ENCODE assay signal across 8 cellular contexts in the genomic region with DNA sequence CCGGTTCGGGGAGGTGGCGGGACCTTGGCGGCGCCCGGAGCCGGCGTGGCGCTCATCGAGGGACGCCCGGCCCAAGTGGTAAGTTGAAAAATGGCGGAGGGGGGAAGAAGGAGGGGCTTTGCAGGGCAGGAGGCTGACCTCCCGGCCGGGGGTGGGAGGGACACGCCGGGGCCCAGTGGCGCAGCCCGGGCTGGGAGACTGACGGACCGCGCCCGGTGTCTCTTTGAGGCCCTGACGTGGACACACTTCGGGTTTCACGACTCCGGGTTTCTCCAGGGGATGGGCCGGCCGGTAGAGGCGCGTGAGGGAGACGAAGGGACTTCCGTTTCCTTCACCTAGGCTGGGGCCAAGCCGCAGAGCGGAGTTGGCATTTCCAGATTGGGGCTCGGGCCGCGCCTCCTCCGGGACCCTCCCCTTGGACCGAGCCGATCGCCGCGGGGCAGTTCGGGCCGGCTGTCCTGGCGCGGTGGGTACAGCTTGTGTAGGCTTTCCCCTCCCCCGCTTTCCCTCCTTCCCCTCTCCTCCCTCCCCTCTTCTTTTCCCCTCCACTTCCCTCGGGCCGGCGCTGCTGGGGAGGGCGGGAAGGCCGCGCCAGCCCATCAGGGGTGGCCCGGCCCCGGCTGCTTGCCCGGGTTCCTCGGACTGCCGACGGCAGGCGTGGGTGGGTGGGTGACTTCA. TPM values are rescaled to one million over a fixed set of nuclear protein-coding genes. Genes with fewer than 3 reads are reported as not detected.
DNase-seq lines count a peak whose midpoint lies in the region; ATAC-seq, FAIRE-seq and TF ChIP-seq lines count a peak whose summit lies in the region.

Gene XIAP, plus strand, starts transcription at position 226 of the 678 bp plus-strand sequence. CDS start 25,610 bp downstream, outside the sequence.

- peak within 1 kb of the TSS; percentile 78 to 87 for H3K9ac ChIP-seq in kidney (ENCODE audit: low read length in 2 of 2)

- H3K27ac ChIP-seq in kidney (ENCODE audit: low read depth in 2 of 2, low read length in 2 of 2), result peak within 1 kb of the TSS; percentile 94

- no peaks in the 10 kb centered on the region for H3K36me3 ChIP-seq in kidney (ENCODE audit: control insufficient read depth in 1 of 2, insufficient read depth in 2 of 2, low read length in 2 of 2)

- H3K4me3 ChIP-seq in kidney (ENCODE audit: low read length in 2 of 2), result peak within 1 kb of the TSS; percentile 79 to 85

- no peak for TF ChIP-seq CTCF in kidney (IDR thresholded peaks at IDR 0.05; ENCODE audit: borderline replicate concordance, extremely low read depth, insufficient read depth)

- DNase-seq in ACHN (peak; percentile 77), NCI-H2227 (lab: John Stamatoyannopoulos, UW; ENCODE audit: unreplicated experiment) (peak; percentile 92), cerebellum (ENCODE audit: low spot score) (peak; percentile 71), kidney (peak; percentile 94)
- peak; percentile 72 for DNase-seq in activated CD4-positive, CD25-positive, alpha-beta regulatory T cell treated with anti-CD3 and anti-CD28 coated beads, Interleukin-2, amount 50 U/mL, for 72 hours
- peak; percentile 55 for DNase-seq in stimulated activated CD4-positive, alpha-beta T cell treated with anti-CD3 and anti-CD28 coated beads, Interleukin-15, amount 100 ng/mL, for 48 hours (ENCODE audit: low read depth in 2 of 2)

- no peaks in the 10 kb centered on the region for H3K9me3 ChIP-seq in kidney (ENCODE audit: control insufficient read depth in 1 of 2, low read length in 2 of 2)

- intact Hi-C loops in kidney (cut with DNase I), result no loop called here

- H3K4me1 ChIP-seq in kidney (ENCODE audit: control insufficient read depth in 1 of 2, insufficient read depth in 1 of 2, low read depth in 1 of 2, low read length in 2 of 2), result no peaks in the 10 kb centered on the region

- ATAC-seq in GM18520 (IDR thresholded peaks at IDR 0.05; ENCODE audit: unreplicated experiment) (peak; percentile 60), HG03060 (IDR thresholded peaks at IDR 0.05; ENCODE audit: low read depth, unreplicated experiment) (peak; percentile 34)

- in situ Hi-C loops in ACHN (cut with HindIII; ENCODE audit: low pct_ligation_motif_present, low pct_unique_long_range_greater_than_20kb, low sequenced_read_pairs), result no loop called here

- no peak for FAIRE-seq in kidney (lab: Jason Lieb, UNC)

RNA-seq across cellular contexts. Expression of gene XIAP, which starts in this region (rescaled TPM):
- total RNA-seq in cerebellum (48.0 TPM), kidney (70.9 TPM)
- 29.0 TPM for polyA plus RNA-seq in kidney (ENCODE audit: insufficient read depth, low read depth, low replicate concordance)

Comparison
In these comparisons a context has a peak if more than half of its experiments do, and no peak if none do; other contexts are left out.
1. Peak in every context shown above with its lines: DNase-seq, ATAC-seq, H3K4me3 ChIP-seq and H3K27ac ChIP-seq.